8 cellular contexts compared by ENCODE assay signal in the genomic region with DNA sequence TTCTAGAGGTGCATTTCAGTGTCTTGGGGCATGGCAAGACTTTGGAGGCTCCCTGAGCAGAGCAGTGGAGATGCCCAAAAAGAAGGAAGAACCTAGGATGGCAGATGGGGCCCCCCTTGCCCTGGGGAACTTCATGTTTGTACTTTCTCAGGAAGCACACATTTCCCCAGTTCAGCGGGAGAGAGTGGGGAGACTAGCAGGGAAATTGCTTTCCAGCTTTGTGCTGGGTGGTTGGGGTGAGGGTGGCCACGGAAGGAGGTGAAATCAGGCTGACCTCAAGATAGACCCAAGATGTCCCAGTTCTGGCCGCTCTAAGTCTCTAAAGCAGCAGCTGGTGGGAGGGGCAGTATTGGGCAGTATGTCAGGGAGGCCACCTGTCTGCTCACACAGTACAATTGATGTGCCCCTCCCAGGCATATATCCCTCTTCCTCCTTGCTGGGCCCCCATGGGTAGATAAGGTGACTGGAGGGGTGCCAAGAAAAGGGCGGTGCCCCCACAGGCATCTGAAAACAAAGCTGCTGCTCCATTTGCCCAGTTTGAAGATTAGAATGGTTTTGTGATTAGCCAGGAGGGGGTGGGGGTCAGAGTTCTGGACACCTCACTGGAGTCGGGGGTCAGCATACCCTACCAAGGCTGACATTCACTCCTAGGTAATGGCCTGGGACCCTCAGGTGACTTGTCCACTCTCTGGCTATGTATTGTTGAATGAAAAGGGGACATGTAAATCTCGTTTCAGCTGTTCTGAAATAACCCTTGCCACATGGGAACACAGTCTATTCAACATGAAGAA. TPM values are rescaled to one million over a fixed set of nuclear protein-coding genes. Genes with fewer than 3 reads are reported as not detected.
DNase-seq lines count a peak whose midpoint lies in the region; ATAC-seq and TF ChIP-seq lines count a peak whose summit lies in the region.

No MANE protein-coding gene starts in this region.

- intact Hi-C loops in left colon (cut with DNase I, micrococcal nuclease) = loop anchor here in 1 of 2 donors (5.0 kb wide), 1 partner anchor 92 kb away; no protein-coding TSS in a partner anchor

- peaks cover 52% of the 10 kb centered on the region for H3K36me3 Mint-ChIP-seq in brain
- peaks cover 11% of the 10 kb centered on the region for H3K36me3 Mint-ChIP-seq in activated T-cell treated with anti-CD3 and anti-CD28 coated beads, Interleukin-2, amount 50 U/mL, for 24 hours (ENCODE audit: low read depth)

- H3K36me3 ChIP-seq in HUES6 (ENCODE audit: control insufficient read depth, insufficient read depth, low read length) (peaks cover 23% of the 10 kb centered on the region), thymus (ENCODE audit: control insufficient read depth, insufficient read depth) (peaks cover 34% of the 10 kb centered on the region)

- H3K4me1 ChIP-seq in HUES6 (ENCODE audit: control insufficient read depth, insufficient read depth, low read length) = peaks cover 32% of the 10 kb centered on the region
- no peaks in the 10 kb centered on the region for H3K4me1 ChIP-seq in thymus (ENCODE audit: control insufficient read depth, insufficient read depth, low read length)

- peak overlapping the region; percentile 76 for H3K9ac ChIP-seq in HUES6 (ENCODE audit: low read length)

- H3K27me3 ChIP-seq in HUES6 (ENCODE audit: control insufficient read depth, insufficient read depth, low read length) (no peaks in the 10 kb centered on the region), thymus (ENCODE audit: control insufficient read depth, insufficient read depth) (no peaks in the 10 kb centered on the region)

- DNase-seq in left colon (peak; percentile 93 to 94), NCI-H774 (lab: John Stamatoyannopoulos, UW) (no peak), GM13977 (ENCODE audit: low spot score) (no peak)
- DNase-seq in stimulated activated CD4-positive, alpha-beta T cell treated with anti-CD3 and anti-CD28 coated beads, Interleukin-4, amount 100 ng/mL, for 24 hours = no peak
- no peak for DNase-seq in activated T-cell treated with anti-CD3 and anti-CD28 coated beads, Interleukin-2, amount 50 U/mL, for 24 hours

- no peaks in the 10 kb centered on the region for H3K9me3 Mint-ChIP-seq in brain
- H3K9me3 Mint-ChIP-seq in activated T-cell treated with anti-CD3 and anti-CD28 coated beads, Interleukin-2, amount 50 U/mL, for 24 hours = no peaks in the 10 kb centered on the region

- 59% methylated on average over 6 of the region's 6 CpGs for WGBS in thymus

- in situ Hi-C loops in GM13977 (cut with MboI; ENCODE audit: low pct_unique_long_range_greater_than_20kb, low sequenced_read_pairs, unreplicated experiment) = loop anchor here (25.0 kb wide), 1 partner anchor 207 kb away; no protein-coding TSS in a partner anchor

- peak overlapping the region in 4 of 5 experiments; percentile 18 to 59 (median 46) for H3K4me3 Mint-ChIP-seq in brain
- no peak overlapping the region for H3K4me3 Mint-ChIP-seq in activated T-cell treated with anti-CD3 and anti-CD28 coated beads, Interleukin-2, amount 50 U/mL, for 24 hours

- H3K27me3 Mint-ChIP-seq in brain = no peaks in the 10 kb centered on the region
- H3K27me3 Mint-ChIP-seq in activated T-cell treated with anti-CD3 and anti-CD28 coated beads, Interleukin-2, amount 50 U/mL, for 24 hours = no peaks in the 10 kb centered on the region

- H3K9me3 ChIP-seq in HUES6 (ENCODE audit: control insufficient read depth, insufficient read depth, low read depth, low read length) (no peaks in the 10 kb centered on the region), thymus (ENCODE audit: control insufficient read depth) (no peaks in the 10 kb centered on the region)

- no peak for TF ChIP-seq CTCF in brain (conservative IDR thresholded peaks at IDR 0.05)
- no peak for TF ChIP-seq CTCF in GM13977 (IDR thresholded peaks at IDR 0.05; ENCODE audit: extremely low read depth, insufficient read depth, missing control alignments)

- peak overlapping the region; percentile 67 to 99 (median 97) for H3K27ac Mint-ChIP-seq in brain
- no peak overlapping the region for H3K27ac Mint-ChIP-seq in activated T-cell treated with anti-CD3 and anti-CD28 coated beads, Interleukin-2, amount 50 U/mL, for 24 hours

- peaks cover 53% of the 10 kb centered on the region for H3K4me1 Mint-ChIP-seq in brain
- peaks cover 14% of the 10 kb centered on the region for H3K4me1 Mint-ChIP-seq in activated T-cell treated with anti-CD3 and anti-CD28 coated beads, Interleukin-2, amount 50 U/mL, for 24 hours (ENCODE audit: low read depth)

- H3K27ac ChIP-seq in HUES6 (ENCODE audit: low read depth, low read length) (no peak overlapping the region), thymus (ENCODE audit: low read depth) (peak overlapping the region; percentile 75)

- H3K4me3 ChIP-seq in HUES6 (ENCODE audit: low read depth, low read length) (no peak overlapping the region), thymus (ENCODE audit: low read length) (no peak overlapping the region)

- ATAC-seq in left colon = peak; percentile 80

RNA-seq across cellular contexts. Expression of a gene that starts 17.1 kb away (rescaled TPM):
- polyA plus RNA-seq in brain (ENCODE audit: insufficient read depth, low read depth, low replicate concordance) (16.6 TPM), thymus (33.6 TPM)
- 10 to 100 TPM; 36.5 to 45.9 TPM for total RNA-seq in left colon

RNA-seq across cellular contexts. Expression of a gene that starts 33.8 kb away (rescaled TPM):
- 0.97 TPM for polyA plus RNA-seq in brain (ENCODE audit: insufficient read depth, low read depth, low replicate concordance)
- total RNA-seq in left colon = under 1 TPM; 0.85 to 0.98 TPM
- 6.1 TPM for polyA plus RNA-seq in thymus

RNA-seq across cellular contexts. Expression of a gene that starts 43.0 kb away (rescaled TPM):
- 116 TPM for polyA plus RNA-seq in brain (ENCODE audit: insufficient read depth, low read depth, low replicate concordance)
- total RNA-seq in left colon = 100 to 1,000 TPM in 1 of 2 donors, 10 to 100 TPM in 1; 92.6 to 122 TPM
- 89.3 TPM for polyA plus RNA-seq in thymus

RNA-seq across cellular contexts. Expression of a gene that starts 48.0 kb away (rescaled TPM):
- polyA plus RNA-seq in brain (ENCODE audit: insufficient read depth, low read depth, low replicate concordance) = 49.5 TPM
- total RNA-seq in left colon = 10 to 100 TPM; 95.1 to 98.8 TPM
- polyA plus RNA-seq in thymus = 45.2 TPM

RNA-seq across cellular contexts. Expression of a gene that starts 58.6 kb away (rescaled TPM):
- polyA plus RNA-seq in brain (ENCODE audit: insufficient read depth, low read depth, low replicate concordance) = 23.6 TPM
- total RNA-seq in left colon = 1 to 10 TPM; 1.6 to 2.2 TPM
- polyA plus RNA-seq in thymus = 5.1 TPM

Comparison
In these comparisons a context has a peak if more than half of its experiments do, and no peak if none do; other contexts are left out.
1. DNase-seq: peak in left colon (2 of 2); none in NCI-H774 (single experiment), stimulated activated CD4-positive, alpha-beta T cell treated with anti-CD3 and anti-CD28 coated beads, Interleukin-4, amount 100 ng/mL, for 24 hours (single experiment), GM13977 (single experiment) and activated T-cell treated with anti-CD3 and anti-CD28 coated beads, Interleukin-2, amount 50 U/mL, for 24 hours (single experiment).